ENCODE assay signal across 8 cellular contexts in genomic region chr10:17206210-17206709, GRCh38. TPM values are rescaled to one million over a fixed set of nuclear protein-coding genes. Genes with fewer than 3 reads are reported as not detected.
DNase-seq lines count a peak whose midpoint lies in the region; ATAC-seq and TF ChIP-seq lines count a peak whose summit lies in the region.

No MANE protein-coding gene starts in this region.

- DNase-seq in AG20443 (ENCODE audit: low spot score) (peak; percentile 57), MG63 (peak; percentile 66), amniotic epithelial cell (ENCODE audit: low read depth) (peak; percentile 63), OCI-M1 (lab: John Stamatoyannopoulos, UW) (no peak), GM10248 (ENCODE audit: extremely low spot score) (no peak)

- peak overlapping the region; percentile 11 for H3K27ac ChIP-seq in neutrophil

- TF ChIP-seq CTCF in neutrophil (IDR thresholded peaks at IDR 0.05), result no peak
- no peak for TF ChIP-seq CTCF in GM10248 (IDR thresholded peaks at IDR 0.05; ENCODE audit: control extremely low read depth, extremely low read depth, low read depth, missing control alignments)

- ATAC-seq in GM21447 (IDR thresholded peaks at IDR 0.05; ENCODE audit: unreplicated experiment) (peak; percentile 48), HG03025 (IDR thresholded peaks at IDR 0.05; ENCODE audit: low FRiP score, unreplicated experiment) (no peak)

- peaks cover 10 to 16% of the 10 kb centered on the region in 2 experiments for H3K4me1 ChIP-seq in neutrophil (ENCODE audit: control insufficient read depth in 1 of 2, insufficient read depth in 1 of 2, low read depth in 1 of 2, low read length in 1 of 2)

- no peaks in the 10 kb centered on the region for H3K9me3 ChIP-seq in MG63
- no peaks in the 10 kb centered on the region for H3K9me3 ChIP-seq in neutrophil

- H3K27me3 ChIP-seq in MG63 (no peaks in the 10 kb centered on the region), neutrophil (no peaks in the 10 kb centered on the region)

- CTCF ChIA-PET in GM10248 (lab: Yijun Ruan, JAX), result interaction anchor here (0.8 kb wide), 1 partner anchor 26 kb away, joined by 3 read pairs; no protein-coding TSS in a partner anchor

- no peak overlapping the region for H3K4me3 ChIP-seq in MG63
- H3K4me3 ChIP-seq in neutrophil (ENCODE audit: low read depth in 1 of 2, low read length in 1 of 2), result no peak overlapping the region

- POLR2A ChIA-PET in GM10248 (lab: Yijun Ruan, JAX), result no interaction called here

- H3K36me3 ChIP-seq in MG63, result no peaks in the 10 kb centered on the region
- no peaks in the 10 kb centered on the region for H3K36me3 ChIP-seq in neutrophil

RNA-seq across cellular contexts. Expression of gene TRDMT1, which starts 4.8 kb away (rescaled TPM):
- 3.3 and 13.1 TPM in 2 replicates for total RNA-seq in MG63 (2014; rRNA removed; shearing (Covaris generic); ENCODE audit: low replicate concordance)

RNA-seq across cellular contexts. Expression of gene VIM, which starts 21.8 kb away (rescaled TPM):
- total RNA-seq in MG63 (2014; rRNA removed; shearing (Covaris generic); ENCODE audit: low replicate concordance), result 6,535 and 7,091 TPM in 2 replicates

Comparison
In these comparisons a context has a peak if more than half of its experiments do, and no peak if none do; other contexts are left out.
1. DNase-seq: peak in AG20443 (single experiment), MG63 (single experiment) and amniotic epithelial cell (single experiment); none in OCI-M1 (single experiment) and GM10248 (single experiment).